Comparison of ENCODE assay signal across 17 cellular contexts in genomic region chr10:20110435-20111119, GRCh38.
DNase-seq lines count a peak whose midpoint lies in the region; ATAC-seq and TF ChIP-seq lines count a peak whose summit lies in the region.
"Had no signal": no experiment of that assay in that cellular context is flagged by ENCODE, and none has a peak within 500 bp of the region (broad histone marks: within the 10 kb centered on the region; RNA-seq: fewer than 3 reads in every experiment).

No MANE protein-coding gene starts in this region.

- no peak for TF ChIP-seq CTCF in MM.1S (IDR thresholded peaks at IDR 0.05; ENCODE audit: low read length)

- H3K4me2 ChIP-seq in MM.1S (ENCODE audit: low read depth, low read length): peak overlapping the region; percentile 8; the same call in 1 of the 2 replicates

- H3F3A ChIP-seq in MM.1S (ENCODE audit: insufficient read depth, low read length): no peaks in the 10 kb centered on the region

- H3K79me2 ChIP-seq in MM.1S (ENCODE audit: low read length): no peaks in the 10 kb centered on the region

- H3K27me3 ChIP-seq in MM.1S (replicated peaks; ENCODE audit: insufficient read depth, low read length): no peaks in the 10 kb centered on the region
- H3K27me3 ChIP-seq: heart left ventricle, left lung had no signal

- H3K4me1 ChIP-seq in MM.1S (ENCODE audit: low read length): no peaks in the 10 kb centered on the region
- H3K4me1 ChIP-seq: left lung had no signal

- H2AFZ ChIP-seq in MM.1S (ENCODE audit: low read length): 0 out of 2 replicates have a peak overlapping the region, but pooled peaks have one; percentile 23

- H3K4me3 ChIP-seq in MM.1S (ENCODE audit: low read length): no peak overlapping the region
- H3K4me3 ChIP-seq: left lung had no signal

- H3K9ac ChIP-seq in MM.1S (ENCODE audit: low read length): no peak overlapping the region

- H4K20me1 ChIP-seq in MM.1S (ENCODE audit: insufficient read depth, low read length): no peaks in the 10 kb centered on the region

- DNase-seq in MM.1S (no peak), caudate nucleus (lab: John Stamatoyannopoulos, UW) (peak in 28 of 61 donors; percentile 4 to 38 (median 14)), medulla oblongata (ENCODE audit: extremely low spot score) (peak; percentile 33), substantia nigra (lab: John Stamatoyannopoulos, UW) (peak in 34 of 49 donors; percentile 2 to 55 (median 18)), ecto neural progenitor cell (ENCODE audit: low spot score) (no peak)
- DNase-seq in stimulated activated CD4-positive, alpha-beta T cell treated with anti-CD3 and anti-CD28 coated beads, Interleukin-4, amount 100 ng/mL, for 4 hours: no peak
- DNase-seq: activated CD4-positive, alpha-beta T cell treated with anti-CD3 and anti-CD28 coated beads, Interleukin-2, amount 10 ng/mL, durations not matched to agents 24 days and 14 days; cortex of kidney; EL; H9; heart left ventricle; NCI-H1417; NCI-H524 treated with DMSO at 0.1 percent for 48 hours; stimulated activated naive CD8-positive, alpha-beta T cell treated with anti-CD3 and anti-CD28 coated beads, Interleukin-15, amount 100 ng/mL, for 72 hours had no signal

- no peaks in the 10 kb centered on the region for H3K9me3 ChIP-seq in MM.1S (replicated peaks; ENCODE audit: insufficient read depth, low read length)
- H3K9me3 ChIP-seq: heart left ventricle, left lung had no signal

- H3K27ac ChIP-seq in MM.1S (ENCODE audit: low read length) (no peak overlapping the region), caudate nucleus (ENCODE audit: low read depth, low read length) (peak overlapping the region; percentile 26), substantia nigra (ENCODE audit: low read depth, low read length, poor library complexity, severe bottlenecking) (peak overlapping the region; percentile 18)
- H3K27ac ChIP-seq: heart left ventricle, left lung had no signal

- ATAC-seq in GM21619 (IDR thresholded peaks at IDR 0.05; ENCODE audit: unreplicated experiment): no peak
- ATAC-seq: activated naive CD4-positive, alpha-beta T cell treated with anti-CD3 and anti-CD28 coated beads, Interleukin-2, amount 50 U/mL, for 72 hours; heart left ventricle; left lung; stimulated activated naive CD8-positive, alpha-beta T cell treated with anti-CD3 and anti-CD28 coated beads, Interleukin-15, amount 100 ng/mL, for 72 hours had no signal

- H3K9me2 ChIP-seq in MM.1S (replicated peaks; ENCODE audit: insufficient read depth, low read length): no peaks in the 10 kb centered on the region

- no peaks in the 10 kb centered on the region for H3K36me3 ChIP-seq in MM.1S (replicated peaks; ENCODE audit: insufficient read depth, low read length)
- H3K36me3 ChIP-seq: heart left ventricle, left lung had no signal

Comparison
In these comparisons a context has a peak if more than half of its experiments do, and no peak if none do; other contexts are left out.
1. DNase-seq: peak in medulla oblongata (single experiment) and substantia nigra (34 of 49); none in MM.1S (single experiment), ecto neural progenitor cell (single experiment) and stimulated activated CD4-positive, alpha-beta T cell treated with anti-CD3 and anti-CD28 coated beads, Interleukin-4, amount 100 ng/mL, for 4 hours (0 of 2).